ENCODE assay signal across 8 cellular contexts in the genomic region with DNA sequence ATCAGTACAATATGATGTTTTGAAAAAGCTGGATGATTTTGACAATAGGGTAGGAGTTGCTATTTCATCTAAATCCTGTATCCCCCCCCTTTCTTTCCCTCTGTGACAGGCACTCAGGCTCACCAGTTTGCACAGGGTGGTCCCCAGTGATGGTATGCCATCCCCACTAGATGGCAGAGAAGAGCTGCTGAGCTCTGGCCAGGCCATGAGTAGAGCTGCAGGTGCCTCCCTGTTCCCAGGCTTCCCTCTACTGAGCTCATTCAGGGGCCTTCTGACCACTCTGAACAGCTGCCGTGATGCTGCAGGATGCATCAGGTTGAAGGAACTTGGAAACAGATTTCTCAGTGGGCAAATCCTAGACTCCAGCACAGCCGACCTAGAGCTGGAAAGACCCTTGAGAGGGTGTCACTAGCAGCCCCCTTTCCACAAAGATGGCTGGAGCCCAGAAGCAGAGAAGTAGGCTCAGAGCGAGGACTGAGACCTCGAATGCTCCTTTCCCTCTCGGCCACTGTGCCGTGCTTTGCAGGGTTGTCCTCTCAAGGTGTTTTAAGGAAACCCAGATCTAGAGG. TPM values are rescaled to one million over a fixed set of nuclear protein-coding genes. Genes with fewer than 3 reads are reported as not detected.
DNase-seq lines count a peak whose midpoint lies in the region; ATAC-seq and TF ChIP-seq lines count a peak whose summit lies in the region.

No MANE protein-coding gene starts in this region.

- H3K27me3 ChIP-seq in H7 (ENCODE audit: control insufficient read depth, insufficient read depth, low read length) (no peaks in the 10 kb centered on the region), gastrocnemius medialis (no peaks in the 10 kb centered on the region)

- H3K27ac ChIP-seq in angular gyrus (ENCODE audit: low read depth, low read length) (peak overlapping the region; percentile 1), gastrocnemius medialis (no peak overlapping the region)

- no peaks in the 10 kb centered on the region for H3K9me3 ChIP-seq in gastrocnemius medialis

- in situ Hi-C loops in gastrocnemius medialis (cut with MboI; ENCODE audit: low sequenced_read_pairs in 4 of 4): no loop called here

- ATAC-seq in gastrocnemius medialis (peak; percentile 64 to 81), HG03097 (IDR thresholded peaks at IDR 0.05; ENCODE audit: low FRiP score, unreplicated experiment) (no peak)

- H3K4me3 ChIP-seq in H7 (ENCODE audit: insufficient read depth, low read depth, low read length) (no peak overlapping the region), gastrocnemius medialis (no peak overlapping the region)

- H3K4me1 ChIP-seq in gastrocnemius medialis: peaks cover 4 to 10% of the 10 kb centered on the region in 2 donors

- no peak for TF ChIP-seq POLR2A in gastrocnemius medialis (IDR thresholded peaks at IDR 0.05)

- intact Hi-C loops in gastrocnemius medialis (cut with DNase I; ENCODE audit: low total_unique reads): loop anchor here (5.0 kb wide), 2 partner anchors 444 to 549 kb away; no protein-coding TSS in a partner anchor

- peak; percentile 87 for DNase-seq in GM03348 (ENCODE audit: low spot score)
- peak; percentile 93 for DNase-seq in H7
- peak; percentile 56 for DNase-seq in MV-4-11 (lab: John Stamatoyannopoulos, UW)
- DNase-seq in SK-N-DZ (ENCODE audit: low spot score): peak; percentile 77
- peak; percentile 89 for DNase-seq in hepatic stellate cell (ENCODE audit: low spot score)
- peak in 1 of 2 donors; percentile 32 for DNase-seq in gastrocnemius medialis

- TF ChIP-seq CTCF in gastrocnemius medialis (IDR thresholded peaks at IDR 0.05 in 4 of 5, conservative IDR thresholded peaks at IDR 0.05 in 1 of 5): peak; percentile 41 to 77 (median 63)

- H3K36me3 ChIP-seq in H7 (replicated peaks; ENCODE audit: control insufficient read depth, insufficient read depth, low read length) (no peaks in the 10 kb centered on the region; the same call in 1 of the 2 replicates), gastrocnemius medialis (peaks cover 0 to 5% of the 10 kb centered on the region in 2 donors)

RNA-seq across cellular contexts. Expression of a gene that starts 45.1 kb away (rescaled TPM):
- total RNA-seq in H7 (2014; rRNA removed; shearing (Covaris generic)): 0.10 and 0.44 TPM in 2 replicates
- polyA plus RNA-seq in SK-N-DZ (2014; cell fraction: cytosol; rRNA removed): not detected in 2 replicates
- 0.08 TPM in 1 of 2 replicates, not detected in the other for polyA plus RNA-seq in SK-N-DZ (2014; cell fraction: nucleus; rRNA removed)
- not detected for total RNA-seq in gastrocnemius medialis

RNA-seq across cellular contexts. Expression of a gene that starts 56.4 kb away (rescaled TPM):
- 25.1 and 37.4 TPM in 2 replicates for total RNA-seq in H7 (2014; rRNA removed; shearing (Covaris generic))
- polyA plus RNA-seq in SK-N-DZ (2014; cell fraction: cytosol; rRNA removed): 26.7 and 31.4 TPM in 2 replicates
- polyA plus RNA-seq in SK-N-DZ (2014; cell fraction: nucleus; rRNA removed): 62.4 and 67.7 TPM in 2 replicates
- 10 to 100 TPM; 15.4 to 18.1 (median 16.4) TPM for total RNA-seq in gastrocnemius medialis

RNA-seq across cellular contexts. Expression of a gene that starts 56.6 kb away (rescaled TPM):
- 15.0 and 22.0 TPM in 2 replicates for total RNA-seq in H7 (2014; rRNA removed; shearing (Covaris generic))
- 13.9 and 17.5 TPM in 2 replicates for polyA plus RNA-seq in SK-N-DZ (2014; cell fraction: cytosol; rRNA removed)
- polyA plus RNA-seq in SK-N-DZ (2014; cell fraction: nucleus; rRNA removed): 44.4 and 52.4 TPM in 2 replicates
- 10 to 100 TPM in 1 of 4 donors, 1 to 10 TPM in 3; 4.6 to 16.4 (median 5.9) TPM for total RNA-seq in gastrocnemius medialis
